ENCODE assay signal across 8 cellular contexts in the genomic region with DNA sequence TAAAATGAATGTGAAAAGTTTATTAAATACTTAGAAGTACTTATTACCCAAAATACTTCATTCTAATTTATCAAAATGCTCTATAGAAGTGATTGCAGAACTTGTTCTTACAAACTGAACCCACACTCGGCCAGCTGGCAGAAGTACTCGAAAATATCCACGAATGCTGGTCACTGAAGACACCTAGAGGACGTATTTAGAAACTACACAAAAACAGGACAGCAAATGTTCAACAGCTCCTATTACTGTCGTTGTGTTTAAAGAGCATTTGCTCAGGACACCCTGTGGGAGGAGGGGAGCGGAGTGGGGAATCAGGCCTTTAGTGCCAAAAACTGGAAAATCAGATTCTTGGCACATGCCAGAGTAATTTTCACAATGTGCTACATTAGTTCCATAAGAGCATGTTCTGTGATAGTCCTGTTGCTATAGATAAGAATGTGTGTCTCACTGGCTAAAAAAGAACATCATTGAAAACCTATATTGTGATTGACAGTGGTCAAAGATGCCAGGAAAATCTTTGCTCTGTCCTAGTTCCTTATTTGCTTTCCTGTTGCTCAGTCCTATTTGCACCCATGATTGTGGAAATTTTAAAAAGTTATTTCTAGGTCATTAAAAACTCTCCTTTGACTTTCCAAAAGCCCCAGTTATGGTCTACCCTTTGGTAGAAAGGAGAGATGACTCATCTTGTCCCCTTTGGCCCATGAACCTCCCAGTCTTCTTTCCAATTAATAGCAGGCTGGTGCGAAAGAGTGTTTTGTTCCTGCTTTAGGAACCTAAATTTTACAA. TPM values are rescaled to one million over a fixed set of nuclear protein-coding genes. Genes with fewer than 3 reads are reported as not detected.
A peak's percentile ranks its signal among the peaks of the same experiment; 100 is the strongest.
DNase-seq lines count a peak whose midpoint lies in the region; ATAC-seq and TF ChIP-seq lines count a peak whose summit lies in the region.

No MANE protein-coding gene starts in this region.

- H3K9ac ChIP-seq in H9 (ENCODE audit: extremely low read depth, insufficient read length, low read length) (no peak overlapping the region), SK-N-SH (no peak overlapping the region)

- TF ChIP-seq CTCF in H9 (conservative IDR thresholded peaks at IDR 0.05) (peak; percentile 74), SK-N-SH (IDR thresholded peaks at IDR 0.05) (peak; percentile 69), astrocyte of the spinal cord (IDR thresholded peaks at IDR 0.05; ENCODE audit: low read depth, low read length) (peak; percentile 65), sigmoid colon (IDR thresholded peaks at IDR 0.05) (peak; percentile 52 to 64 (median 60))

- H3K56ac ChIP-seq in H9 (ENCODE audit: insufficient read length, low read depth, low read length): no peak overlapping the region

- no peaks in the 10 kb centered on the region for H3K9me3 ChIP-seq in H9 (ENCODE audit: control insufficient read depth, low read depth, low read length)
- H3K9me3 ChIP-seq in SK-N-SH: no peaks in the 10 kb centered on the region
- H3K9me3 ChIP-seq in sigmoid colon: no peaks in the 10 kb centered on the region

- no peak overlapping the region for H3K27ac Mint-ChIP-seq in H9

- WGBS in H9 (ENCODE audit: extremely low coverage, insufficient read length, low lambda C conversion rate): no CpG with 5 or more reads among the region's 7 CpGs
- WGBS in SK-N-SH (ENCODE audit: low lambda C conversion rate): 15% methylated on average over 7 of the region's 7 CpGs
- 12 to 19% methylated on average over 7 of the region's 7 CpGs for WGBS in sigmoid colon, 2 donors

- H3K36me3 Mint-ChIP-seq in H9 (ENCODE audit: insufficient read depth in 1 of 3, low read depth in 3 of 3): no peaks in the 10 kb centered on the region

- no peak overlapping the region for H3K18ac ChIP-seq in H9 (ENCODE audit: insufficient read length, low read depth, low read length)

- no peaks in the 10 kb centered on the region for H3K9me2 ChIP-seq in SK-N-SH

- H3K27ac ChIP-seq in H9 (ENCODE audit: insufficient read length, low read depth, low read length) (no peak overlapping the region), SK-N-SH (ENCODE audit: low read depth in 2 of 2, low read length in 1 of 2) (no peak overlapping the region; a peak in 1 of 4 replicates), sigmoid colon (peak overlapping the region in 1 of 4 donors; percentile 31)

- H3K4me3 ChIP-seq in SK-N-SH (ENCODE audit: low read depth in 2 of 2, low read length in 1 of 2): no peak overlapping the region
- H3K4me3 ChIP-seq in astrocyte of the spinal cord (ENCODE audit: low read depth, low read length): no peak overlapping the region
- no peak overlapping the region for H3K4me3 ChIP-seq in sigmoid colon

- H3K27me3 ChIP-seq in H9 (ENCODE audit: insufficient read depth, low read length): no peaks in the 10 kb centered on the region
- no peaks in the 10 kb centered on the region for H3K27me3 ChIP-seq in SK-N-SH (ENCODE audit: insufficient read depth)
- no peaks in the 10 kb centered on the region for H3K27me3 ChIP-seq in sigmoid colon

- no peak overlapping the region for H3K14ac ChIP-seq in H9 (ENCODE audit: insufficient read depth, low read length)

- no peak overlapping the region for H3K4me3 Mint-ChIP-seq in H9

- no peak overlapping the region for H2BK12ac ChIP-seq in H9 (ENCODE audit: insufficient read length, low read depth, low read length)

- peak; percentile 94 for TF ChIP-seq RAD21 in SK-N-SH (IDR thresholded peaks at IDR 0.05; ENCODE audit: low read length)

- H3K4me2 ChIP-seq in H9 (ENCODE audit: insufficient read depth, insufficient read length, low read length): no peak overlapping the region
- H3K4me2 ChIP-seq in SK-N-SH: no peak overlapping the region

- intact Hi-C loops in sigmoid colon (cut with DNase I): loop anchor here (5.0 to 10.0 kb wide), 4 partner anchors 71 to 819 kb away; partner anchors contain the start of gene RTKN2

- TF ChIP-seq EP300 in SK-N-SH (IDR thresholded peaks at IDR 0.05; ENCODE audit: borderline replicate concordance in 1 of 2, low read depth in 1 of 2, low read length in 1 of 2) (no peak), sigmoid colon (IDR thresholded peaks at IDR 0.05) (no peak)

- H3K4me1 Mint-ChIP-seq in H9: no peaks in the 10 kb centered on the region

- no peak overlapping the region for H4K8ac ChIP-seq in H9 (replicated peaks; ENCODE audit: insufficient read length, low read depth, low read length)

- H3K9me3 Mint-ChIP-seq in H9: no peaks in the 10 kb centered on the region

- CTCF ChIA-PET in SK-N-SH (lab: Yijun Ruan, JAX): interaction anchor here (0.6 to 3.4 kb wide), 48 partner anchors 10 to 699 kb away, joined by 3 to 40 read pairs (median 4); partner anchors contain the start of gene EGR2

- no peaks in the 10 kb centered on the region for H3K36me3 ChIP-seq in SK-N-SH (replicated peaks in 1 of 2; ENCODE audit: control insufficient read depth in 1 of 2, insufficient read depth in 2 of 2, low read length in 1 of 2)
- H3K36me3 ChIP-seq in sigmoid colon: no peaks in the 10 kb centered on the region

- no peak overlapping the region for H3K4ac ChIP-seq in H9 (ENCODE audit: low read depth, low read length)

- H3K4me1 ChIP-seq in H9 (ENCODE audit: insufficient read depth, low read length): 0 out of 2 replicates have a peak, but pooled peaks cover 1% of the 10 kb centered on the region
- H3K4me1 ChIP-seq in SK-N-SH (ENCODE audit: control insufficient read depth in 1 of 2, insufficient read depth in 2 of 2, low read depth in 1 of 2, low read length in 1 of 2): no peaks in the 10 kb centered on the region
- H3K4me1 ChIP-seq in sigmoid colon: peaks cover 0 to 11% (median 0%) of the 10 kb centered on the region in 4 donors

- H4K91ac ChIP-seq in H9 (ENCODE audit: insufficient read length, low read depth, low read length): no peak overlapping the region

- H3K79me2 ChIP-seq in H9 (ENCODE audit: insufficient read depth, low read length) (no peaks in the 10 kb centered on the region), SK-N-SH (ENCODE audit: insufficient read depth) (no peaks in the 10 kb centered on the region)

- no peak overlapping the region for H2BK20ac ChIP-seq in H9 (ENCODE audit: low read depth, low read length, poor library complexity, severe bottlenecking)

- POLR2A ChIA-PET in SK-N-SH (lab: Yijun Ruan, JAX): no interaction called here

- in situ Hi-C loops in astrocyte of the spinal cord (cut with HindIII; ENCODE audit: low sequenced_read_pairs): no loop called here

- H3T11ph ChIP-seq in H9 (ENCODE audit: low read length): no peak overlapping the region

- no peak for ATAC-seq in HG03571 (IDR thresholded peaks at IDR 0.05; ENCODE audit: unreplicated experiment)

- H3K23me2 ChIP-seq in H9 (ENCODE audit: insufficient read length, low read depth, low read length, poor library complexity, severe bottlenecking): no peaks in the 10 kb centered on the region

- no peaks in the 10 kb centered on the region for H3K27me3 Mint-ChIP-seq in H9 (ENCODE audit: low read depth)

- H2AFZ ChIP-seq in H9 (ENCODE audit: low read length) (no peak overlapping the region), SK-N-SH (ENCODE audit: low read depth) (no peak overlapping the region)

- no peaks in the 10 kb centered on the region for H4K20me1 ChIP-seq in H9 (ENCODE audit: control insufficient read depth, insufficient read depth, insufficient read length)
- no peaks in the 10 kb centered on the region for H4K20me1 ChIP-seq in SK-N-SH (ENCODE audit: insufficient read depth)

- TF ChIP-seq POLR2A in sigmoid colon (IDR thresholded peaks at IDR 0.05): no peak

- H4K5ac ChIP-seq in H9 (ENCODE audit: insufficient read length, low read depth, low read length): no peak overlapping the region

- no peak overlapping the region for H2BK15ac ChIP-seq in H9 (ENCODE audit: low read depth, low read length)

- H3K23ac ChIP-seq in H9 (ENCODE audit: insufficient read length, low read depth, low read length): no peak overlapping the region

- DNase-seq in GM04503 (ENCODE audit: low read depth): peak; percentile 49
- DNase-seq in H9: peak; percentile 35
- peak; percentile 5 for DNase-seq in NCI-H1092 (lab: John Stamatoyannopoulos, UW)
- DNase-seq in SK-N-SH: peak; percentile 56
- peak; percentile 80 for DNase-seq in astrocyte of the spinal cord (ENCODE audit: low read depth, low spot score)
- DNase-seq in iPS DF 19.7 (ENCODE audit: low read depth, low spot score): peak; percentile 48
- peak; percentile 89 for DNase-seq in sigmoid colon

- H2AK5ac ChIP-seq in H9 (ENCODE audit: insufficient read length, low read length): no peak overlapping the region

- H3K79me1 ChIP-seq in H9 (ENCODE audit: insufficient read depth, low read depth, low read length, poor library complexity, severe bottlenecking): no peaks in the 10 kb centered on the region

- no peak overlapping the region for H2BK120ac ChIP-seq in H9 (ENCODE audit: low read depth, low read length, poor library complexity, severe bottlenecking)

- H3F3A ChIP-seq in SK-N-SH (replicated peaks; ENCODE audit: insufficient read depth): peaks cover 5% of the 10 kb centered on the region

- no peak overlapping the region for H2BK5ac ChIP-seq in H9 (ENCODE audit: insufficient read length, low read length)

TF ChIP-seq in SK-N-SH, 30 proteins besides CTCF, POLR2A, EP300 and RAD21:
- TF ChIP-seq JUND (IDR thresholded peaks at IDR 0.05) (no peak), SMC3 (IDR thresholded peaks at IDR 0.05; ENCODE audit: low read depth, low read length) (peak; percentile 70)

RNA-seq across cellular contexts. Expression of gene NRBF2, which starts 49.0 kb away (rescaled TPM):
- total RNA-seq in H9 (2021) (29.7 and 30.1 TPM in 2 replicates), sigmoid colon (10 to 100 TPM; 12.7 to 15.0 (median 13.8) TPM)
- polyA plus RNA-seq in SK-N-SH (2012; rRNA removed) (8.9 and 13.2 TPM in 2 replicates), sigmoid colon (10 to 100 TPM; 17.3 to 33.5 (median 30.0) TPM)
- polyA plus RNA-seq in SK-N-SH (2012; cell fraction: cytosol; rRNA removed): 15.2 and 16.8 TPM in 2 replicates
- polyA plus RNA-seq in SK-N-SH (2012; cell fraction: nucleus; rRNA removed): 2.9 and 5.6 TPM in 2 replicates

Comparison
In these comparisons a context has a peak if more than half of its experiments do, and no peak if none do; other contexts are left out.
1. DNase-seq: peak in every context shown above with its lines; median percentile 89 in sigmoid colon; 80 in astrocyte of the spinal cord; 56 in SK-N-SH; 49 in GM04503; 48 in iPS DF 19.7; 35 in H9; 5 in NCI-H1092.